24 cellular contexts compared by ENCODE assay signal in genomic region chr2:167144179-167144898, GRCh38.
DNase-seq lines count a peak whose midpoint lies in the region; TF ChIP-seq lines count a peak whose summit lies in the region.
"Had no signal": no experiment of that assay in that cellular context is flagged by ENCODE, and none has a peak within 500 bp of the region (broad histone marks: within the 10 kb centered on the region; RNA-seq: fewer than 3 reads in every experiment).

No MANE protein-coding gene starts in this region.

- intact Hi-C loops in CD14-positive monocyte (cut with micrococcal nuclease), result no loop called here

- H3K9ac ChIP-seq in SK-N-MC (ENCODE audit: insufficient read length), result no peak overlapping the region

- no peak overlapping the region for H3K4me3 Mint-ChIP-seq in CD14-positive monocyte
- H3K4me3 Mint-ChIP-seq: activated B cell treated with CpG ODN at 0.5 μM for 24 hours; activated CD4-positive, alpha-beta memory T cell treated with anti-CD3 and anti-CD28 coated beads, Interleukin-2, amount 10 ng/mL, durations not matched to agents 7 days and 5 days; CD4-positive, CD25-positive, alpha-beta regulatory T cell; naive thymus-derived CD8-positive, alpha-beta T cell; type B pancreatic cell had no signal

- H3K36me3 Mint-ChIP-seq in CD14-positive monocyte, result no peaks in the 10 kb centered on the region
- H3K36me3 Mint-ChIP-seq: CD4-positive, CD25-positive, alpha-beta regulatory T cell; naive thymus-derived CD8-positive, alpha-beta T cell; type B pancreatic cell had no signal

- H3K4me1 Mint-ChIP-seq in CD14-positive monocyte, result no peaks in the 10 kb centered on the region
- H3K4me1 Mint-ChIP-seq: activated B cell treated with CpG ODN at 0.5 μM for 24 hours; activated CD4-positive, alpha-beta memory T cell treated with anti-CD3 and anti-CD28 coated beads, Interleukin-2, amount 10 ng/mL, durations not matched to agents 7 days and 5 days; CD4-positive, CD25-positive, alpha-beta regulatory T cell; naive thymus-derived CD8-positive, alpha-beta T cell had no signal

- H3K27me3 Mint-ChIP-seq in CD14-positive monocyte (ENCODE audit: low read depth in 3 of 3), result peaks cover 0 to 2% (median 0%) of the 10 kb centered on the region in 3 donors
- H3K27me3 Mint-ChIP-seq: activated B cell treated with CpG ODN at 0.5 μM for 24 hours; activated CD4-positive, alpha-beta memory T cell treated with anti-CD3 and anti-CD28 coated beads, Interleukin-2, amount 10 ng/mL, durations not matched to agents 7 days and 5 days; CD4-positive, CD25-positive, alpha-beta regulatory T cell; type B pancreatic cell had no signal

- H3K4me3 ChIP-seq in SK-N-MC (no peak overlapping the region), skeletal muscle cell (ENCODE audit: low read depth, low read length) (no peak overlapping the region)

- no peak for TF ChIP-seq CTCF in CD14-positive monocyte (IDR thresholded peaks at IDR 0.05)

- peak; percentile 9 for DNase-seq in GM03348 (ENCODE audit: low spot score)
- no peak for DNase-seq in SK-N-MC (ENCODE audit: low read depth, low spot score)
- DNase-seq in fibroblast of gingiva (ENCODE audit: low read depth), result peak; percentile 22
- peak; percentile 60 for DNase-seq in skeletal muscle cell (ENCODE audit: low read depth)
- no peak for DNase-seq in NK-92 (lab: John Stamatoyannopoulos, UW; ENCODE audit: unreplicated experiment)
- DNase-seq in CD14-positive monocyte (ENCODE audit: low spot score), result no peak
- no peak for DNase-seq in NCI-H2196 (lab: John Stamatoyannopoulos, UW; ENCODE audit: unreplicated experiment)
- DNase-seq: activated B cell treated with CpG ODN at 0.5 μM for 24 hours; activated CD4-positive, alpha-beta memory T cell treated with anti-CD3 and anti-CD28 coated beads, Interleukin-2, amount 10 ng/mL, durations not matched to agents 7 days and 5 days; activated gamma-delta T cell treated with Interleukin-2 at 50 U/mL for 16 hours; amniotic stem cell; CD4-positive, CD25-positive, alpha-beta regulatory T cell; central memory CD4-positive, alpha-beta T cell; glutamatergic neuron; left colon; mesendoderm; MM.1S; naive thymus-derived CD8-positive, alpha-beta T cell; NCI-H1436 treated with DMSO at 0.1 percent for 48 hours; NCI-H526 treated with DMSO at 0.1 percent for 48 hours; retina; T1000 had no signal

- peaks cover 0 to 2% (median 1%) of the 10 kb centered on the region in 7 donors for H3K9me3 Mint-ChIP-seq in CD14-positive monocyte
- H3K9me3 Mint-ChIP-seq: activated B cell treated with CpG ODN at 0.5 μM for 24 hours; activated CD4-positive, alpha-beta memory T cell treated with anti-CD3 and anti-CD28 coated beads, Interleukin-2, amount 10 ng/mL, durations not matched to agents 7 days and 5 days; naive thymus-derived CD8-positive, alpha-beta T cell; type B pancreatic cell had no signal

- no peaks in the 10 kb centered on the region for H3K36me3 ChIP-seq in SK-N-MC (ENCODE audit: insufficient read depth, low read length)

- no peak overlapping the region for H3K27ac Mint-ChIP-seq in CD14-positive monocyte
- H3K27ac Mint-ChIP-seq: activated B cell treated with CpG ODN at 0.5 μM for 24 hours; activated CD4-positive, alpha-beta memory T cell treated with anti-CD3 and anti-CD28 coated beads, Interleukin-2, amount 10 ng/mL, durations not matched to agents 7 days and 5 days; CD4-positive, CD25-positive, alpha-beta regulatory T cell; type B pancreatic cell had no signal

- H3K9me3 ChIP-seq in SK-N-MC (ENCODE audit: low read depth, low read length), result no peaks in the 10 kb centered on the region

- H3K27ac ChIP-seq in SK-N-MC, result peak overlapping the region; percentile 30; the same call in 1 of the 2 replicates
- H3K27ac ChIP-seq: HL-60 had no signal

Comparison
In these comparisons a context has a peak if more than half of its experiments do, and no peak if none do; other contexts are left out.
1. DNase-seq: peak in GM03348 (single experiment), fibroblast of gingiva (single experiment) and skeletal muscle cell (single experiment); none in SK-N-MC (single experiment), NK-92 (single experiment), CD14-positive monocyte (single experiment) and NCI-H2196 (single experiment).